ENCODE assay signal across 19 cellular contexts in genomic region chr10:12563489-12563888, GRCh38.
"Had no signal": no experiment of that assay in that cellular context is flagged by ENCODE, and none has a peak within 500 bp of the region (broad histone marks: within the 10 kb centered on the region; RNA-seq: fewer than 3 reads in every experiment).

No MANE protein-coding gene starts in this region.

- ATAC-seq: gastrocnemius medialis, left lobe of liver, mucosa of descending colon, pancreas, right cardiac atrium had no signal

- DNase-seq: central memory CD4-positive, alpha-beta T cell; effector memory CD4-positive, alpha-beta T cell; gastrocnemius medialis; glutamatergic neuron; islet precursor cell; mucosa of descending colon; occipital lobe; pancreas; right cardiac atrium; small intestine; stimulated activated CD4-positive, alpha-beta T cell treated with anti-CD3 and anti-CD28 coated beads, Interleukin-12 subunit alpha, Interleukin-12 subunit beta, amount 100 ng/mL, for 4 hours; stimulated activated naive CD4-positive, alpha-beta T cell treated with Interleukin-2 at 50 U/mL for 16 hours; testis had no signal

- H3K27ac ChIP-seq: epithelial cell of prostate, esophagus muscularis mucosa, gastrocnemius medialis, pancreas, testis, tibial nerve had no signal

- H3K9me3 ChIP-seq: esophagus muscularis mucosa, gastrocnemius medialis, mucosa of descending colon, pancreas, testis, tibial nerve had no signal

- H3K27me3 ChIP-seq: esophagus muscularis mucosa, gastrocnemius medialis, pancreas, testis, tibial nerve had no signal

- H3K4me1 Mint-ChIP-seq: neural crest cell had no signal

- H3K9me3 Mint-ChIP-seq: neural crest cell had no signal

- H3K27ac Mint-ChIP-seq: progenitor cell of endocrine pancreas had no signal

- H3K4me3 Mint-ChIP-seq: neural crest cell had no signal

- H3K4me3 ChIP-seq: esophagus muscularis mucosa, gastrocnemius medialis, mucosa of descending colon, pancreas, testis, tibial nerve had no signal

- H3K4me1 ChIP-seq: gastrocnemius medialis, pancreas, testis had no signal

- H3K36me3 ChIP-seq: esophagus muscularis mucosa, gastrocnemius medialis, pancreas, tibial nerve had no signal
